Comparison of ENCODE assay signal across 1 cellular context in genomic region chr14:90451443-90451842, GRCh38.
TF ChIP-seq lines count a peak whose summit lies in the region.

No MANE protein-coding gene starts in this region.

TF ChIP-seq in SK-N-SH, 30 proteins besides CTCF, POLR2A, EP300 and RAD21 (continued from another document):
- TF ChIP-seq REST (IDR thresholded peaks at IDR 0.05; ENCODE audit: low read depth, low read length), result no peak
- TF ChIP-seq SIN3A (IDR thresholded peaks at IDR 0.05; ENCODE audit: borderline replicate concordance, low read depth, low read length), result no peak
- TF ChIP-seq TEAD4 (IDR thresholded peaks at IDR 0.05; ENCODE audit: borderline replicate concordance, insufficient read depth), result no peak
- TF ChIP-seq FOXJ3 (CRISPR knock-in tag; IDR thresholded peaks at IDR 0.05), result no peak
- TF ChIP-seq MEF2A (IDR thresholded peaks at IDR 0.05; ENCODE audit: borderline replicate concordance, low read depth), result no peak
- TF ChIP-seq GABPA (IDR thresholded peaks at IDR 0.05; ENCODE audit: low read depth), result no peak
- no peak; the same call in 1 of the 2 replicates for TF ChIP-seq MXI1 (IDR thresholded peaks at IDR 0.05; ENCODE audit: low read depth, low read length)
- TF ChIP-seq FOSL2 (IDR thresholded peaks at IDR 0.05; ENCODE audit: borderline replicate concordance, low read depth), result no peak
- TF ChIP-seq, protein P1, sequence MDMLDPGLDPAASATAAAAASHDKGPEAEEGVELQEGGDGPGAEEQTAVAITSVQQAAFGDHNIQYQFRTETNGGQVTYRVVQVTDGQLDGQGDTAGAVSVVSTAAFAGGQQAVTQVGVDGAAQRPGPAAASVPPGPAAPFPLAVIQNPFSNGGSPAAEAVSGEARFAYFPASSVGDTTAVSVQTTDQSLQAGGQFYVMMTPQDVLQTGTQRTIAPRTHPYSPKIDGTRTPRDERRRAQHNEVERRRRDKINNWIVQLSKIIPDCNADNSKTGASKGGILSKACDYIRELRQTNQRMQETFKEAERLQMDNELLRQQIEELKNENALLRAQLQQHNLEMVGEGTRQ (IDR thresholded peaks at IDR 0.05; ENCODE audit: borderline replicate concordance, low read depth, low read length), result no peak
- TF ChIP-seq RXRA (IDR thresholded peaks at IDR 0.05; ENCODE audit: borderline replicate concordance, low read depth), result no peak
- no peak for TF ChIP-seq NFIC (IDR thresholded peaks at IDR 0.05; ENCODE audit: borderline replicate concordance)
- TF ChIP-seq, protein P2, sequence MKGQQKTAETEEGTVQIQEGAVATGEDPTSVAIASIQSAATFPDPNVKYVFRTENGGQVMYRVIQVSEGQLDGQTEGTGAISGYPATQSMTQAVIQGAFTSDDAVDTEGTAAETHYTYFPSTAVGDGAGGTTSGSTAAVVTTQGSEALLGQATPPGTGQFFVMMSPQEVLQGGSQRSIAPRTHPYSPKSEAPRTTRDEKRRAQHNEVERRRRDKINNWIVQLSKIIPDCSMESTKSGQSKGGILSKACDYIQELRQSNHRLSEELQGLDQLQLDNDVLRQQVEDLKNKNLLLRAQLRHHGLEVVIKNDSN (IDR thresholded peaks at IDR 0.05; ENCODE audit: borderline replicate concordance, low read depth), result no peak
- TF ChIP-seq EZH2phosphoT487 (IDR thresholded peaks at IDR 0.05; ENCODE audit: borderline replicate concordance, low read depth), result no peak
- TF ChIP-seq NRF1 (IDR thresholded peaks at IDR 0.05; ENCODE audit: low read depth, low read length), result no peak
TF ChIP-seq in SK-N-SH: peak in this region for 0.
